Comparison of ENCODE assay signal across 8 cellular contexts in the genomic region with DNA sequence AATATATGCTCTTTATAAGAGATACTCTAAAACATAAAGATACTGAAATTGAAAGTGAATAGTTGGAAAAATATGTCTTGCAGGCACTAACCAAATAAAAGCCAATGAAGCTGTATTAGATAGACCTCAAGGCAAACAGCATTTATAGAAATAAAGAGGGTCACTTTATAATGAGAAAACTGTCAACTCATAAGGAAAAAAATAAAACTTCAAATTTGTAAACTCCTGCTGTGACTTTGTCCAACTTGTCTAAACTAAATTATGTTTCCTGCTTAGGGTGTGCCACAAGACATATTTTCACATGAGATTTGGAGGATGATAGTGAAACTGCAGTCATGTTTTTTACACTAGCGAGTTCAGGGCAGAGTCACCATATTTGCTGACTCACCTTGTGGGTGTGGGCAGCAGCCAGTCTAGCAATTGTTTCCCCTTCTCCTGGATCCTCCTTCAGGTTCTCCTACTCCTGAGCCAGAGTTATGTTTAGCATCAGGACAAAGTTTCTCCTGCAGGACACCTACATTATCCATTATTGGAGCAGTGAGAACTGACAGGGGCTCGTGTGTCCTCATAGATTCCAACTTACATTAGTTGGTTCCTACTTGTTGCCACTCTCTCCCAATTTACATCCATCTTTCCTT. TPM values are rescaled to one million over a fixed set of nuclear protein-coding genes. Genes with fewer than 3 reads are reported as not detected.
DNase-seq lines count a peak whose midpoint lies in the region; FAIRE-seq and TF ChIP-seq lines count a peak whose summit lies in the region.

No MANE protein-coding gene starts in this region.

- peaks cover 15% of the 10 kb centered on the region for H3K4me1 Mint-ChIP-seq in activated T-cell treated with anti-CD3 and anti-CD28 coated beads, Interleukin-2, amount 50 U/mL, for 24 hours (ENCODE audit: low read depth)
- peaks cover 3% of the 10 kb centered on the region for H3K4me1 Mint-ChIP-seq in neural progenitor cell

- no peak overlapping the region for H3K4me3 ChIP-seq in neural progenitor cell

- no peaks in the 10 kb centered on the region for H3K27me3 ChIP-seq in neural progenitor cell

- H3K36me3 ChIP-seq in neural progenitor cell = no peaks in the 10 kb centered on the region

- H3K4me3 Mint-ChIP-seq in activated T-cell treated with anti-CD3 and anti-CD28 coated beads, Interleukin-2, amount 50 U/mL, for 24 hours = peak overlapping the region; percentile 47
- no peak overlapping the region for H3K4me3 Mint-ChIP-seq in neural progenitor cell

- peaks cover 1% of the 10 kb centered on the region for H3K9me3 Mint-ChIP-seq in activated T-cell treated with anti-CD3 and anti-CD28 coated beads, Interleukin-2, amount 50 U/mL, for 24 hours
- H3K9me3 Mint-ChIP-seq in neural progenitor cell = peaks cover under 1% of the 10 kb centered on the region

- H2AFZ ChIP-seq in neural progenitor cell (replicated peaks) = peak overlapping the region; percentile 38

- H3K27ac ChIP-seq in neural progenitor cell = no peak overlapping the region

- H3K27me3 Mint-ChIP-seq in activated T-cell treated with anti-CD3 and anti-CD28 coated beads, Interleukin-2, amount 50 U/mL, for 24 hours = no peaks in the 10 kb centered on the region
- H3K27me3 Mint-ChIP-seq in neural progenitor cell (ENCODE audit: insufficient read depth, low read depth) = no peaks in the 10 kb centered on the region

- DNase-seq in stimulated activated CD4-positive, alpha-beta T cell treated with anti-CD3 and anti-CD28 coated beads, Interleukin-15, amount 100 ng/mL, for 24 hours = peak; percentile 47
- DNase-seq in stimulated activated CD4-positive, alpha-beta T cell treated with anti-CD3 and anti-CD28 coated beads, Interleukin-2, amount 100 ng/mL, for 48 hours = no peak
- peak; percentile 6 for DNase-seq in HTR-8/SVneo (ENCODE audit: insufficient read length, low spot score)
- no peak for DNase-seq in activated T-cell treated with anti-CD3 and anti-CD28 coated beads, Interleukin-2, amount 50 U/mL, for 24 hours
- no peak for DNase-seq in neural progenitor cell (ENCODE audit: low spot score)
- no peak for DNase-seq in NCI-H2081 (lab: John Stamatoyannopoulos, UW)
- no peak for DNase-seq in NCI-H2029 (lab: John Stamatoyannopoulos, UW)
- no peak for DNase-seq in putamen (ENCODE audit: low spot score)

- no peaks in the 10 kb centered on the region for H3F3A ChIP-seq in neural progenitor cell (ENCODE audit: low read depth)

- FAIRE-seq in HTR-8/SVneo (lab: Jason Lieb, UNC) = no peak

- no peaks in the 10 kb centered on the region for H3K9me3 ChIP-seq in neural progenitor cell (ENCODE audit: low read depth)

- H4K20me1 ChIP-seq in neural progenitor cell (ENCODE audit: low read depth) = no peaks in the 10 kb centered on the region

- H3K79me2 ChIP-seq in neural progenitor cell (ENCODE audit: low read depth) = no peaks in the 10 kb centered on the region

- H3K9ac ChIP-seq in neural progenitor cell = no peak overlapping the region

- no peaks in the 10 kb centered on the region for H3K4me1 ChIP-seq in neural progenitor cell

- TF ChIP-seq CTCF in neural progenitor cell (IDR thresholded peaks at IDR 0.05) = no peak

- H3K4me2 ChIP-seq in neural progenitor cell = no peak overlapping the region

- no peaks in the 10 kb centered on the region for H3K36me3 Mint-ChIP-seq in activated T-cell treated with anti-CD3 and anti-CD28 coated beads, Interleukin-2, amount 50 U/mL, for 24 hours (ENCODE audit: low read depth)
- H3K36me3 Mint-ChIP-seq in neural progenitor cell = no peaks in the 10 kb centered on the region

- peak overlapping the region; percentile 53 for H3K27ac Mint-ChIP-seq in activated T-cell treated with anti-CD3 and anti-CD28 coated beads, Interleukin-2, amount 50 U/mL, for 24 hours
- no peak overlapping the region for H3K27ac Mint-ChIP-seq in neural progenitor cell

RNA-seq across cellular contexts. Expression of gene CD53, which starts 43.8 kb away (rescaled TPM):
- total RNA-seq in neural progenitor cell (ENCODE audit: low replicate concordance) = not detected in 2 replicates

RNA-seq across cellular contexts. Expression of gene LRIF1, which starts 46.9 kb away (rescaled TPM):
- 17.2 and 28.4 TPM in 2 replicates for total RNA-seq in neural progenitor cell (ENCODE audit: low replicate concordance)

Comparison
In these comparisons a context has a peak if more than half of its experiments do, and no peak if none do; other contexts are left out.
1. DNase-seq: peak in stimulated activated CD4-positive, alpha-beta T cell treated with anti-CD3 and anti-CD28 coated beads, Interleukin-15, amount 100 ng/mL, for 24 hours (single experiment) and HTR-8/SVneo (single experiment); none in stimulated activated CD4-positive, alpha-beta T cell treated with anti-CD3 and anti-CD28 coated beads, Interleukin-2, amount 100 ng/mL, for 48 hours (0 of 2), activated T-cell treated with anti-CD3 and anti-CD28 coated beads, Interleukin-2, amount 50 U/mL, for 24 hours (single experiment), neural progenitor cell (single experiment), NCI-H2081 (0 of 2), NCI-H2029 (single experiment) and putamen (single experiment).